8 cellular contexts compared by ENCODE assay signal in the genomic region with DNA sequence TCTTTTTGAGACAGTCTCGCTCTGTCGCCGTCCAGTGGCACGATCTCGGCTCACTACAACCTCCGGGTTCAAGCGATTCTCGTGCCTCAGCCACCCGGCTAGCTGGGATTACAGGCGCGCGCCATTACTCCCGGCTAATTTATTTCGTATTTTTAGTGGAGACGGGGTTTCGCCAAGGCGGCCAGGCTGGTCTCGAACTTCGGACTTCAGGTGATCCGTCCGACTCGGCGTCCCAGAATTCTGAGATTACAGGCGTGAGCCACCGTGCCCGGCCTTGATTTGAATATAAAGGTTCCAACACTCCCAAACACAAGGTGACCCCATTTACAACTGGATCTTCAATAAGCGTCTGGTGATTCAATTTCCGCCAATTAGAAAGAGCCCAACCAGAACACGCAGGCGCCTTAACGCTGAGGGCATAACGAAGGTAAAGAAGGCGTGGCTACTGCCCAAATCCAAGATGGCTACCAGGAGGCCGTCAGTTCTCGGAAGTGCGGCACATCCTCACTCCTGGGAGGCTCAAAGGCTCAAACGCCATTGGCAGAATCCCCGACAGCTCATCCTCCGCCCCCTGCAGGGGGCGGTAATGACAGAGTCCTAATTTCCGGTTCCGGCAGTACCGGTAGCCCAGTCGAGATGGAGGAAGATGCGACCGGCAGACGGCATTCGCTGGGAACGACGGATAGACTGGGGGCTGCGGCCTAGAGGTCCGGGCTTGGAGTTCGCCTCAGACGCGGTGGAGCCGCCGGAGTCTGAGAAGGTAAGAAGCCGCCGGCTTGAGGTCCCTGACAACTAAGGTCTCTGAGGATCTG. TPM values are rescaled to one million over a fixed set of nuclear protein-coding genes. Genes with fewer than 3 reads are reported as not detected.
A peak's percentile ranks its signal among the peaks of the same experiment; 100 is the strongest.
DNase-seq lines count a peak whose midpoint lies in the region; ATAC-seq and TF ChIP-seq lines count a peak whose summit lies in the region.

A gene with protein sequence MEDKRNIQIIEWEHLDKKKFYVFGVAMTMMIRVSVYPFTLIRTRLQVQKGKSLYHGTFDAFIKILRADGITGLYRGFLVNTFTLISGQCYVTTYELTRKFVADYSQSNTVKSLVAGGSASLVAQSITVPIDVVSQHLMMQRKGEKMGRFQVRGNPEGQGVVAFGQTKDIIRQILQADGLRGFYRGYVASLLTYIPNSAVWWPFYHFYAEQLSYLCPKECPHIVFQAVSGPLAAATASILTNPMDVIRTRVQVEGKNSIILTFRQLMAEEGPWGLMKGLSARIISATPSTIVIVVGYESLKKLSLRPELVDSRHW (plus strand): TSS at position 617 of the 812 bp plus-strand sequence. CDS start 5,744 bp downstream, outside the sequence.

- H3K36me3 ChIP-seq in SK-N-SH (replicated peaks in 1 of 2; ENCODE audit: control insufficient read depth in 1 of 2, insufficient read depth in 2 of 2, low read length in 1 of 2), result peaks cover 9 to 18% of the 10 kb centered on the region in 2 experiments
- H3K36me3 ChIP-seq in gastroesophageal sphincter, result peaks cover 0 to 12% of the 10 kb centered on the region in 2 donors
- peaks cover 40% of the 10 kb centered on the region for H3K36me3 ChIP-seq in neutrophil

- peak within 1 kb of the TSS; percentile 96 for H2AFZ ChIP-seq in SK-N-SH (ENCODE audit: low read depth)

- H3K27ac ChIP-seq in SK-N-SH (ENCODE audit: low read depth in 2 of 2, low read length in 1 of 2) (peak within 1 kb of the TSS; percentile 67 to 92), gastroesophageal sphincter (peak within 1 kb of the TSS; percentile 35 to 87 (median 86)), neutrophil (peak within 1 kb of the TSS; percentile 83), substantia nigra (ENCODE audit: low read depth, low read length, poor library complexity, severe bottlenecking) (peak within 1 kb of the TSS; percentile 81)

- POLR2A ChIA-PET in GM10248 (lab: Yijun Ruan, JAX) (interaction anchor here (0.6 to 1.5 kb wide), 5 partner anchors 19 to 548 kb away, joined by 3 to 7 read pairs (median 3); a partner anchor contains a TSS), SK-N-SH (lab: Yijun Ruan, JAX) (interaction anchor here (0.6 to 1.5 kb wide), 6 partner anchors 10 to 102 kb away, joined by 3 to 16 read pairs (median 4); a partner anchor contains a TSS)

- peak; percentile 91 for ATAC-seq in HG02571 (IDR thresholded peaks at IDR 0.05; ENCODE audit: unreplicated experiment)
- peak; percentile 100 for ATAC-seq in gastroesophageal sphincter

- H3K4me3 ChIP-seq in SK-N-SH (ENCODE audit: low read depth in 2 of 2, low read length in 1 of 2), result peak within 1 kb of the TSS; percentile 69 to 78
- H3K4me3 ChIP-seq in gastroesophageal sphincter, result peak within 1 kb of the TSS; percentile 52 to 92
- peak within 1 kb of the TSS; percentile 82 to 100 for H3K4me3 ChIP-seq in neutrophil (ENCODE audit: low read depth in 1 of 2, low read length in 1 of 2)

- 0 out of 2 replicates have a peak, but pooled peaks cover 1% of the 10 kb centered on the region for H4K20me1 ChIP-seq in SK-N-SH (ENCODE audit: insufficient read depth)

- no peak for TF ChIP-seq RAD21 in SK-N-SH (IDR thresholded peaks at IDR 0.05; ENCODE audit: low read length)

- no peaks in the 10 kb centered on the region for H3K9me2 ChIP-seq in SK-N-SH

- H3K4me1 ChIP-seq in SK-N-SH (ENCODE audit: control insufficient read depth in 1 of 2, insufficient read depth in 2 of 2, low read depth in 1 of 2, low read length in 1 of 2), result peaks cover 7 to 16% of the 10 kb centered on the region in 2 experiments; a peak in 2 of 4 replicates
- peaks cover 0 to 42% (median 11%) of the 10 kb centered on the region in 3 donors for H3K4me1 ChIP-seq in gastroesophageal sphincter
- H3K4me1 ChIP-seq in neutrophil (ENCODE audit: control insufficient read depth in 1 of 2, insufficient read depth in 1 of 2, low read depth in 1 of 2, low read length in 1 of 2), result peaks cover 54 to 63% of the 10 kb centered on the region in 2 experiments

- CTCF ChIA-PET in GM10248 (lab: Yijun Ruan, JAX), result interaction anchor here (0.7 to 2.4 kb wide), 14 partner anchors 12 to 114 kb away, joined by 3 to 25 read pairs (median 4); a partner anchor contains a TSS
- CTCF ChIA-PET in SK-N-SH (lab: Yijun Ruan, JAX), result interaction anchor here (0.9 to 1.5 kb wide), 7 partner anchors 18 to 126 kb away, joined by 3 to 5 read pairs (median 4); a partner anchor contains a TSS

- H3K79me2 ChIP-seq in SK-N-SH (ENCODE audit: insufficient read depth), result peaks cover 47% of the 10 kb centered on the region

- peak; percentile 32 for TF ChIP-seq CTCF in GM10248 (IDR thresholded peaks at IDR 0.05; ENCODE audit: control extremely low read depth, extremely low read depth, low read depth, missing control alignments)
- peak; percentile 21; the same call in 1 of the 2 replicates for TF ChIP-seq CTCF in SK-N-SH (IDR thresholded peaks at IDR 0.05)
- TF ChIP-seq CTCF in gastroesophageal sphincter (IDR thresholded peaks at IDR 0.05), result peak in 3 of 4 experiments; percentile 53 to 62 (median 59)
- peak; percentile 62 for TF ChIP-seq CTCF in neutrophil (IDR thresholded peaks at IDR 0.05)

- H3F3A ChIP-seq in SK-N-SH (replicated peaks; ENCODE audit: insufficient read depth), result no peaks in the 10 kb centered on the region

- 4% methylated on average over 44 of the region's 59 CpGs for WGBS in SK-N-SH (ENCODE audit: low lambda C conversion rate)
- WGBS in gastroesophageal sphincter (ENCODE audit: low coverage in 1 of 2), 2 donors, result 11 to 16% methylated on average over 15 to 28 of the region's 59 CpGs

- H3K9me3 ChIP-seq in SK-N-SH (no peaks in the 10 kb centered on the region), gastroesophageal sphincter (no peaks in the 10 kb centered on the region), neutrophil (no peaks in the 10 kb centered on the region)

- H3K27me3 ChIP-seq in SK-N-SH (ENCODE audit: insufficient read depth) (no peaks in the 10 kb centered on the region), gastroesophageal sphincter (no peaks in the 10 kb centered on the region), neutrophil (no peaks in the 10 kb centered on the region)

- peak; percentile 51 to 63 for TF ChIP-seq POLR2A in gastroesophageal sphincter (IDR thresholded peaks at IDR 0.05)

- H3K4me2 ChIP-seq in SK-N-SH, result peak within 1 kb of the TSS; percentile 92

- H3K9ac ChIP-seq in SK-N-SH, result peak within 1 kb of the TSS; percentile 81

- DNase-seq in GM10248 (ENCODE audit: extremely low spot score) (peak; percentile 94), NCI-H1048 (lab: John Stamatoyannopoulos, UW) (peak; percentile 100), SK-N-SH (peak; percentile 92), substantia nigra (lab: John Stamatoyannopoulos, UW) (peak; percentile 73 to 99 (median 96))
- DNase-seq in activated naive CD4-positive, alpha-beta T cell treated with anti-CD3 and anti-CD28 coated beads, Interleukin-2, amount 50 U/mL, for 16 hours, result peak; percentile 95

- TF ChIP-seq EP300 in SK-N-SH (IDR thresholded peaks at IDR 0.05; ENCODE audit: borderline replicate concordance in 1 of 2, low read depth in 1 of 2, low read length in 1 of 2), result no peak
- no peak for TF ChIP-seq EP300 in gastroesophageal sphincter (IDR thresholded peaks at IDR 0.05)

TF ChIP-seq in SK-N-SH, 30 proteins besides CTCF, POLR2A, EP300 and RAD21 (continues in another document):
- TF ChIP-seq, protein P1, sequence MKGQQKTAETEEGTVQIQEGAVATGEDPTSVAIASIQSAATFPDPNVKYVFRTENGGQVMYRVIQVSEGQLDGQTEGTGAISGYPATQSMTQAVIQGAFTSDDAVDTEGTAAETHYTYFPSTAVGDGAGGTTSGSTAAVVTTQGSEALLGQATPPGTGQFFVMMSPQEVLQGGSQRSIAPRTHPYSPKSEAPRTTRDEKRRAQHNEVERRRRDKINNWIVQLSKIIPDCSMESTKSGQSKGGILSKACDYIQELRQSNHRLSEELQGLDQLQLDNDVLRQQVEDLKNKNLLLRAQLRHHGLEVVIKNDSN (IDR thresholded peaks at IDR 0.05; ENCODE audit: borderline replicate concordance, low read depth), result no peak
- TF ChIP-seq, protein P2, sequence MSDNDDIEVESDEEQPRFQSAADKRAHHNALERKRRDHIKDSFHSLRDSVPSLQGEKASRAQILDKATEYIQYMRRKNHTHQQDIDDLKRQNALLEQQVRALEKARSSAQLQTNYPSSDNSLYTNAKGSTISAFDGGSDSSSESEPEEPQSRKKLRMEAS (IDR thresholded peaks at IDR 0.05; ENCODE audit: low read depth), result peak; percentile 52; the same call in 1 of the 2 replicates
- TF ChIP-seq, protein P3, sequence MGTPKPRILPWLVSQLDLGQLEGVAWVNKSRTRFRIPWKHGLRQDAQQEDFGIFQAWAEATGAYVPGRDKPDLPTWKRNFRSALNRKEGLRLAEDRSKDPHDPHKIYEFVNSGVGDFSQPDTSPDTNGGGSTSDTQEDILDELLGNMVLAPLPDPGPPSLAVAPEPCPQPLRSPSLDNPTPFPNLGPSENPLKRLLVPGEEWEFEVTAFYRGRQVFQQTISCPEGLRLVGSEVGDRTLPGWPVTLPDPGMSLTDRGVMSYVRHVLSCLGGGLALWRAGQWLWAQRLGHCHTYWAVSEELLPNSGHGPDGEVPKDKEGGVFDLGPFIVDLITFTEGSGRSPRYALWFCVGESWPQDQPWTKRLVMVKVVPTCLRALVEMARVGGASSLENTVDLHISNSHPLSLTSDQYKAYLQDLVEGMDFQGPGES (IDR thresholded peaks at IDR 0.05; ENCODE audit: low read depth, low read length), result peak; percentile 28; the same call in 1 of the 2 replicates
- TF ChIP-seq POLR2AphosphoS5 (IDR thresholded peaks at IDR 0.05; ENCODE audit: low read depth, low read length), result peak; percentile 90
- TF ChIP-seq CHD2 (IDR thresholded peaks at IDR 0.05; ENCODE audit: low read length, partially characterized antibody), result peak; percentile 76
- peak; percentile 80 for TF ChIP-seq ELF1 (IDR thresholded peaks at IDR 0.05)
- TF ChIP-seq MXI1 (IDR thresholded peaks at IDR 0.05; ENCODE audit: low read depth, low read length), result peak; percentile 78
- peak; percentile 72; the same call in 1 of the 2 replicates for TF ChIP-seq SIN3A (IDR thresholded peaks at IDR 0.05; ENCODE audit: borderline replicate concordance, low read depth, low read length)
- peak; percentile 54; the same call in 1 of the 2 replicates for TF ChIP-seq NRF1 (IDR thresholded peaks at IDR 0.05; ENCODE audit: low read depth, low read length)

RNA-seq across cellular contexts. Expression of the gene that starts here (rescaled TPM):
- polyA plus RNA-seq in SK-N-SH (2012; rRNA removed), result 28.5 and 40.2 TPM in 2 replicates
- polyA plus RNA-seq in SK-N-SH (2012; cell fraction: cytosol; rRNA removed), result 25.1 and 30.1 TPM in 2 replicates
- 23.0 and 37.6 TPM in 2 replicates for polyA plus RNA-seq in SK-N-SH (2012; cell fraction: nucleus; rRNA removed)
- 10 to 100 TPM in 3 of 4 donors, 1 to 10 TPM in 1; 9.4 to 17.0 (median 12.7) TPM for total RNA-seq in gastroesophageal sphincter

Comparison
In these comparisons a context has a peak if more than half of its experiments do, and no peak if none do; other contexts are left out.
1. Peak in every context shown above with its lines: DNase-seq, ATAC-seq, H3K4me3 ChIP-seq and H3K27ac ChIP-seq.